16 cellular contexts compared by ENCODE assay signal in genomic region chr10:36188054-36188453, GRCh38.
DNase-seq lines count a peak whose midpoint lies in the region; ATAC-seq and TF ChIP-seq lines count a peak whose summit lies in the region.
"Had no signal": no experiment of that assay in that cellular context is flagged by ENCODE, and none has a peak within 500 bp of the region (broad histone marks: within the 10 kb centered on the region; RNA-seq: fewer than 3 reads in every experiment).

No MANE protein-coding gene starts in this region.

- H3K36me3 ChIP-seq in left ventricle myocardium inferior (no peaks in the 10 kb centered on the region), parathyroid adenoma (ENCODE audit: control insufficient read depth, insufficient read depth, low read length) (no peaks in the 10 kb centered on the region)

- H3K4me1 ChIP-seq in left ventricle myocardium inferior (peaks cover 17% of the 10 kb centered on the region), parathyroid adenoma (no peaks in the 10 kb centered on the region)

- peak overlapping the region; percentile 71 for H3K27ac ChIP-seq in left ventricle myocardium inferior (replicated peaks)
- H3K27ac ChIP-seq in parathyroid adenoma = peak overlapping the region; percentile 7
- H3K27ac ChIP-seq in CD4-positive, alpha-beta T cell (ENCODE audit: low read depth, low read length) = no peak overlapping the region
- H3K27ac ChIP-seq: epithelial cell of prostate had no signal

- no peak overlapping the region for H2AFZ ChIP-seq in parathyroid adenoma

- H3K4me3 Mint-ChIP-seq in CD4-positive, alpha-beta T cell = no peak overlapping the region
- H3K4me3 Mint-ChIP-seq: activated CD4-positive, alpha-beta T cell treated with anti-CD3 and anti-CD28 coated beads, Interleukin-2, amount 10 ng/mL, durations not matched to agents 7 days and 5 days; activated T-cell treated with anti-CD3 and anti-CD28 coated beads, Interleukin-2, amount 50 U/mL, for 4 hours; neural crest cell had no signal

- no peaks in the 10 kb centered on the region for H3K27me3 ChIP-seq in left ventricle myocardium inferior (ENCODE audit: low read depth)
- no peaks in the 10 kb centered on the region for H3K27me3 ChIP-seq in parathyroid adenoma (ENCODE audit: control insufficient read depth, insufficient read depth, low read length)
- H3K27me3 ChIP-seq in CD4-positive, alpha-beta T cell (ENCODE audit: control insufficient read depth, insufficient read depth, low read length) = no peaks in the 10 kb centered on the region

- no peaks in the 10 kb centered on the region for H3K4me1 Mint-ChIP-seq in CD4-positive, alpha-beta T cell (ENCODE audit: low read depth)
- H3K4me1 Mint-ChIP-seq: activated CD4-positive, alpha-beta T cell treated with anti-CD3 and anti-CD28 coated beads, Interleukin-2, amount 10 ng/mL, durations not matched to agents 7 days and 5 days; neural crest cell had no signal

- ATAC-seq in HG03159 (IDR thresholded peaks at IDR 0.05; ENCODE audit: unreplicated experiment) (no peak), HG03432 (IDR thresholded peaks at IDR 0.05; ENCODE audit: unreplicated experiment) (no peak)
- ATAC-seq in CD4-positive, alpha-beta T cell (ENCODE audit: poor library complexity) = no peak
- ATAC-seq: activated T-cell treated with anti-CD3 and anti-CD28 coated beads, Interleukin-2, amount 50 U/mL, for 4 hours; K562 had no signal

- H3K79me2 ChIP-seq in parathyroid adenoma = no peaks in the 10 kb centered on the region

- H3K27ac Mint-ChIP-seq in CD4-positive, alpha-beta T cell = no peak overlapping the region
- H3K27ac Mint-ChIP-seq: activated CD4-positive, alpha-beta T cell treated with anti-CD3 and anti-CD28 coated beads, Interleukin-2, amount 10 ng/mL, durations not matched to agents 7 days and 5 days had no signal

- intact Hi-C loops in left ventricle myocardium inferior (cut with micrococcal nuclease) = no loop called here
- intact Hi-C loops in CD4-positive, alpha-beta T cell (cut with DNase I, micrococcal nuclease) = no loop called here

- TF ChIP-seq CTCF in left ventricle myocardium inferior (IDR thresholded peaks at IDR 0.05; ENCODE audit: borderline replicate concordance) (no peak), parathyroid adenoma (IDR thresholded peaks at IDR 0.05) (no peak)
- TF ChIP-seq CTCF in CD4-positive, alpha-beta T cell (IDR thresholded peaks at IDR 0.05) = no peak

- H3K4me2 ChIP-seq in parathyroid adenoma (ENCODE audit: low read length) = no peak overlapping the region

- H3K4me3 ChIP-seq in left ventricle myocardium inferior (no peak overlapping the region), parathyroid adenoma (ENCODE audit: low read depth, low read length) (no peak overlapping the region)
- H3K4me3 ChIP-seq: K562 had no signal

- CTCF ChIA-PET in CD4-positive, alpha-beta T cell (lab: Charles Lee) = no interaction called here

- H3K9me3 ChIP-seq in left ventricle myocardium inferior (replicated peaks) (peaks cover 29% of the 10 kb centered on the region), parathyroid adenoma (ENCODE audit: control insufficient read depth, low read length) (no peaks in the 10 kb centered on the region)
- peaks cover 5% of the 10 kb centered on the region for H3K9me3 ChIP-seq in CD4-positive, alpha-beta T cell (ENCODE audit: control insufficient read depth, low read length)

- no peaks in the 10 kb centered on the region for H3K36me3 Mint-ChIP-seq in CD4-positive, alpha-beta T cell (ENCODE audit: low read depth)

- DNase-seq in ELF-1 (ENCODE audit: low read depth, low spot score) (peak; percentile 41), RPMI7951 (ENCODE audit: low read depth) (peak; percentile 29), left ventricle myocardium inferior (peak; percentile 19), SW480 (ENCODE audit: low spot score) (no peak)
- no peak for DNase-seq in CD4-positive, alpha-beta T cell
- DNase-seq: activated CD4-positive, alpha-beta T cell treated with anti-CD3 and anti-CD28 coated beads, Interleukin-2, amount 10 ng/mL, durations not matched to agents 7 days and 5 days; activated T-cell treated with anti-CD3 and anti-CD28 coated beads, Interleukin-2, amount 50 U/mL, for 4 hours; NCI-H1105; NCI-H226; T-helper 2 cell had no signal

- peaks cover 23% of the 10 kb centered on the region for H3K9me3 Mint-ChIP-seq in CD4-positive, alpha-beta T cell

- H3K27me3 Mint-ChIP-seq in CD4-positive, alpha-beta T cell = no peaks in the 10 kb centered on the region
- H3K27me3 Mint-ChIP-seq: activated CD4-positive, alpha-beta T cell treated with anti-CD3 and anti-CD28 coated beads, Interleukin-2, amount 10 ng/mL, durations not matched to agents 7 days and 5 days had no signal

- POLR2A ChIA-PET in CD4-positive, alpha-beta T cell (lab: Charles Lee) = no interaction called here

- H3K9ac ChIP-seq in parathyroid adenoma = no peak overlapping the region

Comparison
In these comparisons a context has a peak if more than half of its experiments do, and no peak if none do; other contexts are left out.
1. DNase-seq: peak in ELF-1 (single experiment), RPMI7951 (single experiment) and left ventricle myocardium inferior (single experiment); none in SW480 (single experiment) and CD4-positive, alpha-beta T cell (0 of 10).